In the genomic region with DNA sequence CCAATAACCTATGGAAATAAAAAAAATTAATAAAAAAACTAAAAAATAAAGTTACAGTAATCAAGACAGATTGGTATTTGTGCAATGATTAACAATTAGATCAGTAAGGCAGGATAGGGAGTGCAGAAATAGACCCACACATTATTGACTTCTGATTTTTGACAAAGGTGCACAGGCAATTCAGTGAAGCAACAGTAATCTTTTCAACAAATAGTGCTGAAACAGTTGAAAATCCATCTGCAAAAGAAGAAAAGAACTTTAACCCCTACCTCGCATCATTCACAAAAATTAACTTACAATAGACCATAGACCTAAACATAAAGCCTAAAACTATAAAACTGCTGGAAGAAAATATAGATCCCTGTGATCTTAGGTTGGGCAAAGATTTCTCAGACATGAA, we compare ENCODE assay signal across 38 cellular contexts. TPM values are rescaled to one million over a fixed set of nuclear protein-coding genes. Genes with fewer than 3 reads are reported as not detected.
"Had no signal": no experiment of that assay in that cellular context is flagged by ENCODE, and none has a peak within 500 bp of the region (broad histone marks: within the 10 kb centered on the region; RNA-seq: fewer than 3 reads in every experiment).

No MANE protein-coding gene starts in this region.

- H3K27me3 ChIP-seq: MG63 had no signal

- H3K9me3 ChIP-seq: MG63 had no signal

- DNase-seq: Karpas-422, Kasumi-1, MG63, MM.1S, MV-4-11, NCI-H1048, NCI-H1092, NCI-H1092 treated with DMSO at 0.1 percent for 48 hours, NCI-H1105, NCI-H1105 treated with DMSO at 0.1 percent for 48 hours, NCI-H1417, NCI-H1417 treated with DMSO at 0.1 percent for 48 hours, NCI-H1436, NCI-H1436 treated with DMSO at 0.1 percent for 48 hours, NCI-H146, NCI-H1694, NCI-H1694 treated with DMSO at 0.1 percent for 48 hours, NCI-H187, NCI-H187 treated with DMSO at 0.1 percent for 48 hours, NCI-H1930, NCI-H2029, NCI-H2029 treated with DMSO at 0.1 percent for 48 hours, NCI-H2081, NCI-H2081 treated with DMSO at 0.1 percent for 48 hours, NCI-H2107, NCI-H2171, NCI-H2171 treated with DMSO at 0.1 percent for 48 hours, NCI-H2227 treated with DMSO at 0.1 percent for 48 hours, NCI-H226, NCI-H345, NCI-H446, NCI-H446 treated with DMSO at 0.1 percent for 48 hours, NCI-H510A, NCI-H510A treated with DMSO at 0.1 percent for 48 hours had no signal

- H3K36me3 ChIP-seq: MG63 had no signal

- H3K4me3 ChIP-seq: MG63 had no signal

RNA-seq across cellular contexts. Expression of a gene that starts 4.5 kb away (rescaled TPM):
- total RNA-seq: LHCN-M2, M059J, MCF 10A, NCI-H460 had no signal
